In genomic region chr4:146343199-146343598, GRCh38 we compare ENCODE assay signal across 7 cellular contexts.
DNase-seq lines count a peak whose midpoint lies in the region; ATAC-seq lines count a peak whose summit lies in the region.

No MANE protein-coding gene starts in this region.

- intact Hi-C loops in activated naive CD4-positive, alpha-beta T cell treated with anti-CD3 and anti-CD28 coated beads for 36 hours (cut with micrococcal nuclease), result loop anchor here (2.0 to 10.0 kb wide), 5 partner anchors 232 to 674 kb away; no protein-coding TSS in a partner anchor

- no peaks in the 10 kb centered on the region for H3K36me3 Mint-ChIP-seq in activated naive CD4-positive, alpha-beta T cell treated with anti-CD3 and anti-CD28 coated beads for 36 hours (ENCODE audit: low read depth)

- peaks cover 7% of the 10 kb centered on the region for H3K4me1 Mint-ChIP-seq in activated naive CD4-positive, alpha-beta T cell treated with anti-CD3 and anti-CD28 coated beads for 36 hours (ENCODE audit: low read depth)

- in situ Hi-C loops in G401 (cut with HindIII; ENCODE audit: low sequenced_read_pairs), result no loop called here

- CTCF ChIA-PET in activated naive CD4-positive, alpha-beta T cell treated with anti-CD3 and anti-CD28 coated beads for 36 hours (lab: Charles Lee), result interaction anchor here (0.6 to 2.4 kb wide), 8 partner anchors 79 to 757 kb away, joined by 3 to 10 read pairs (median 4); no protein-coding TSS in a partner anchor

- DNase-seq in glomerular visceral epithelial cell (ENCODE audit: extremely low spot score) (peak; percentile 21), G401 (ENCODE audit: low spot score) (no peak)
- DNase-seq in activated naive CD4-positive, alpha-beta T cell treated with anti-CD3 and anti-CD28 coated beads for 36 hours, result no peak

- H3K9me3 Mint-ChIP-seq in activated naive CD4-positive, alpha-beta T cell treated with anti-CD3 and anti-CD28 coated beads for 36 hours, result no peaks in the 10 kb centered on the region

- H3K4me3 Mint-ChIP-seq in activated naive CD4-positive, alpha-beta T cell treated with anti-CD3 and anti-CD28 coated beads for 36 hours, result no peak overlapping the region

- no peaks in the 10 kb centered on the region for H3K27me3 Mint-ChIP-seq in activated naive CD4-positive, alpha-beta T cell treated with anti-CD3 and anti-CD28 coated beads for 36 hours (ENCODE audit: low read depth)

- H3K27ac Mint-ChIP-seq in activated naive CD4-positive, alpha-beta T cell treated with anti-CD3 and anti-CD28 coated beads for 36 hours, result no peak overlapping the region

- ATAC-seq in GM18868 (IDR thresholded peaks at IDR 0.05; ENCODE audit: unreplicated experiment) (peak; percentile 71), GM21576 (IDR thresholded peaks at IDR 0.05; ENCODE audit: unreplicated experiment) (peak; percentile 76), HG03175 (IDR thresholded peaks at IDR 0.05; ENCODE audit: unreplicated experiment) (peak; percentile 91), HG03280 (IDR thresholded peaks at IDR 0.05; ENCODE audit: unreplicated experiment) (no peak)
